20 cellular contexts compared by ENCODE assay signal in genomic region chr19:38497907-38498306, GRCh38.
"Had no signal": no experiment of that assay in that cellular context is flagged by ENCODE, and none has a peak within 500 bp of the region (broad histone marks: within the 10 kb centered on the region; RNA-seq: fewer than 3 reads in every experiment).

No MANE protein-coding gene starts in this region.

- H3K27me3 ChIP-seq: neutrophil, transverse colon had no signal

- H3K9me3 ChIP-seq: neutrophil, spleen, thoracic aorta, transverse colon had no signal

- H3K36me3 Mint-ChIP-seq: naive thymus-derived CD8-positive, alpha-beta T cell; stimulated activated memory B cell treated with anti-CD40 and anti-IgM and Interleukin-4, amounts not matched to agents 10 μg/mL and 1 μg/mL and 100 μg/mL, for 72 hours had no signal

- H3K27ac Mint-ChIP-seq: stimulated activated memory B cell treated with anti-CD40 and anti-IgM and Interleukin-4, amounts not matched to agents 10 μg/mL and 1 μg/mL and 100 μg/mL, for 72 hours; stimulated activated naive CD8-positive, alpha-beta T cell treated with anti-CD3 and anti-CD28 coated beads, Interleukin-15, amount 100 ng/mL, for 72 hours had no signal

- ATAC-seq: esophagus mucosa; left lobe of liver; naive thymus-derived CD8-positive, alpha-beta T cell; sciatic nerve; stimulated activated memory B cell treated with anti-CD40 and anti-IgM and Interleukin-4, amounts not matched to agents 10 μg/mL and 1 μg/mL and 100 μg/mL, for 72 hours; stimulated activated naive CD8-positive, alpha-beta T cell treated with anti-CD3 and anti-CD28 coated beads, Interleukin-15, amount 100 ng/mL, for 72 hours had no signal

- H3K27ac ChIP-seq: neutrophil, thoracic aorta, transverse colon had no signal

- H3K4me3 ChIP-seq: thoracic aorta, transverse colon had no signal

- H3K4me1 ChIP-seq: spleen, transverse colon had no signal

- H3K4me3 Mint-ChIP-seq: naive thymus-derived CD8-positive, alpha-beta T cell; stimulated activated memory B cell treated with anti-CD40 and anti-IgM and Interleukin-4, amounts not matched to agents 10 μg/mL and 1 μg/mL and 100 μg/mL, for 72 hours; stimulated activated naive CD8-positive, alpha-beta T cell treated with anti-CD3 and anti-CD28 coated beads, Interleukin-15, amount 100 ng/mL, for 72 hours had no signal

- FAIRE-seq: endometrium, frontal cortex had no signal

- H3K9me3 Mint-ChIP-seq: stimulated activated memory B cell treated with anti-CD40 and anti-IgM and Interleukin-4, amounts not matched to agents 10 μg/mL and 1 μg/mL and 100 μg/mL, for 72 hours; stimulated activated naive CD8-positive, alpha-beta T cell treated with anti-CD3 and anti-CD28 coated beads, Interleukin-15, amount 100 ng/mL, for 72 hours had no signal

- H3K36me3 ChIP-seq: neutrophil, spleen, thoracic aorta, transverse colon had no signal

- DNase-seq: effector memory CD4-positive, alpha-beta T cell; glutamatergic neuron; islet precursor cell; mammary epithelial cell; naive thymus-derived CD8-positive, alpha-beta T cell; posterior cingulate gyrus; spleen; stimulated activated CD4-positive, alpha-beta T cell treated with anti-CD3 and anti-CD28 coated beads, Interleukin-15, amount 100 ng/mL, for 24 hours; stimulated activated CD4-positive, alpha-beta T cell treated with anti-CD3 and anti-CD28 coated beads, Interleukin-1b, Interleukin-23, amount 100 ng/mL, for 48 hours; stimulated activated CD4-positive, alpha-beta T cell treated with anti-CD3 and anti-CD28 coated beads, Interleukin-4, amount 100 ng/mL, for 24 hours; stimulated activated naive CD8-positive, alpha-beta T cell treated with anti-CD3 and anti-CD28 coated beads, Interleukin-15, amount 100 ng/mL, for 72 hours; transverse colon had no signal

- H3K4me1 Mint-ChIP-seq: stimulated activated memory B cell treated with anti-CD40 and anti-IgM and Interleukin-4, amounts not matched to agents 10 μg/mL and 1 μg/mL and 100 μg/mL, for 72 hours; stimulated activated naive CD8-positive, alpha-beta T cell treated with anti-CD3 and anti-CD28 coated beads, Interleukin-15, amount 100 ng/mL, for 72 hours had no signal

- H3K27me3 Mint-ChIP-seq: stimulated activated naive CD8-positive, alpha-beta T cell treated with anti-CD3 and anti-CD28 coated beads, Interleukin-15, amount 100 ng/mL, for 72 hours had no signal
